8 cellular contexts compared by ENCODE assay signal in genomic region chr7:100119701-100120517, GRCh38. TPM values are rescaled to one million over a fixed set of nuclear protein-coding genes. Genes with fewer than 3 reads are reported as not detected.
DNase-seq lines count a peak whose midpoint lies in the region; ATAC-seq and TF ChIP-seq lines count a peak whose summit lies in the region.

No MANE protein-coding gene starts in this region.

- H3K4me3 ChIP-seq in HUES64 (ENCODE audit: low read length) (peak overlapping the region; percentile 92), brain microvascular endothelial cell (ENCODE audit: low read depth, low read length) (peak overlapping the region; percentile 91), iPS-20b (ENCODE audit: low read length) (peak overlapping the region; percentile 92), skeletal muscle tissue (ENCODE audit: low read length in 3 of 3) (peak overlapping the region; percentile 86 to 99 (median 98))

- H3K27me3 ChIP-seq in HUES64 (ENCODE audit: insufficient read depth, low read length) (no peaks in the 10 kb centered on the region), brain microvascular endothelial cell (replicated peaks) (no peaks in the 10 kb centered on the region), iPS-20b (ENCODE audit: insufficient read depth, low read length) (no peaks in the 10 kb centered on the region), skeletal muscle tissue (ENCODE audit: control insufficient read depth in 3 of 3, insufficient read depth in 3 of 3, low read length in 3 of 3) (no peaks in the 10 kb centered on the region)

- H3K36me3 ChIP-seq in HUES64 (ENCODE audit: insufficient read depth, low read length) (peaks cover 7% of the 10 kb centered on the region; the same call in 1 of the 2 replicates), brain microvascular endothelial cell (replicated peaks) (no peaks in the 10 kb centered on the region), iPS-20b (ENCODE audit: insufficient read depth, low read depth, low read length) (0 out of 2 replicates have a peak, but pooled peaks cover 4% of the 10 kb centered on the region), skeletal muscle tissue (ENCODE audit: control insufficient read depth in 3 of 3, insufficient read depth in 3 of 3, low read length in 3 of 3) (peaks cover 2 to 4% (median 3%) of the 10 kb centered on the region in 3 donors)

- no peaks in the 10 kb centered on the region for H3K9me3 ChIP-seq in HUES64 (ENCODE audit: insufficient read depth, low read depth, low read length)
- no peaks in the 10 kb centered on the region for H3K9me3 ChIP-seq in iPS-20b (ENCODE audit: insufficient read depth, low read depth, low read length)
- no peaks in the 10 kb centered on the region for H3K9me3 ChIP-seq in skeletal muscle tissue (ENCODE audit: control insufficient read depth in 3 of 3, low read length in 3 of 3)

- no peaks in the 10 kb centered on the region for H3K27me3 Mint-ChIP-seq in T-helper 1 cell treated with Interleukin-12 subunit alpha and Interleukin-12 subunit beta and Interleukin-4 antibody, amounts not matched to agents 30 μg/mL and 1 μg/mL, for 36 hours (ENCODE audit: low read depth)

- H3K36me3 Mint-ChIP-seq in T-helper 1 cell treated with Interleukin-12 subunit alpha and Interleukin-12 subunit beta and Interleukin-4 antibody, amounts not matched to agents 30 μg/mL and 1 μg/mL, for 36 hours (ENCODE audit: low read depth) = peaks cover 14% of the 10 kb centered on the region

- H3K9ac ChIP-seq in HUES64 (ENCODE audit: low read depth, low read length) (peak overlapping the region; percentile 97), iPS-20b (ENCODE audit: low read depth, low read length) (peak overlapping the region; percentile 93), skeletal muscle tissue (ENCODE audit: low read depth in 1 of 3, low read length in 3 of 3) (peak overlapping the region; percentile 83 to 91 (median 89))

- peak; percentile 44 for ATAC-seq in GM21515 (IDR thresholded peaks at IDR 0.05; ENCODE audit: unreplicated experiment)

- 6% methylated on average over 28 of the region's 29 CpGs for WGBS in HUES64

- H3K4me1 ChIP-seq in HUES64 (ENCODE audit: insufficient read depth, low read length) (peaks cover 7% of the 10 kb centered on the region; the same call in 1 of the 2 replicates), iPS-20b (ENCODE audit: insufficient read depth, low read length) (0 out of 2 replicates have a peak, but pooled peaks cover 5% of the 10 kb centered on the region), skeletal muscle tissue (ENCODE audit: control insufficient read depth in 3 of 3, insufficient read depth in 3 of 3, low read length in 3 of 3) (peaks cover 15 to 34% (median 23%) of the 10 kb centered on the region in 3 donors)

- in situ Hi-C loops in brain microvascular endothelial cell (cut with HindIII; ENCODE audit: low pct_ligation_motif_present, low sequenced_read_pairs) = no loop called here

- H3K9me3 Mint-ChIP-seq in T-helper 1 cell treated with Interleukin-12 subunit alpha and Interleukin-12 subunit beta and Interleukin-4 antibody, amounts not matched to agents 30 μg/mL and 1 μg/mL, for 36 hours = no peaks in the 10 kb centered on the region

- peak overlapping the region; percentile 98 for H3K27ac Mint-ChIP-seq in T-helper 1 cell treated with Interleukin-12 subunit alpha and Interleukin-12 subunit beta and Interleukin-4 antibody, amounts not matched to agents 30 μg/mL and 1 μg/mL, for 36 hours

- DNase-seq in EH (ENCODE audit: low read depth) = peak; percentile 75
- DNase-seq in brain microvascular endothelial cell = peak; percentile 55
- no peak for DNase-seq in NCI-H2081 treated with DMSO at 0.1 percent for 48 hours (lab: John Stamatoyannopoulos, UW)

- H3K27ac ChIP-seq in HUES64 (ENCODE audit: low read depth, low read length) = peak overlapping the region; percentile 85
- peak overlapping the region; percentile 98 for H3K27ac ChIP-seq in brain microvascular endothelial cell
- H3K27ac ChIP-seq in iPS-20b (ENCODE audit: low read length) = no peak overlapping the region
- H3K27ac ChIP-seq in skeletal muscle tissue (ENCODE audit: low read depth, low read length) = peak overlapping the region; percentile 85

- TF ChIP-seq CTCF in brain microvascular endothelial cell (IDR thresholded peaks at IDR 0.05; ENCODE audit: low read depth, low read length, missing control alignments) = no peak

- H3K4me3 Mint-ChIP-seq in T-helper 1 cell treated with Interleukin-12 subunit alpha and Interleukin-12 subunit beta and Interleukin-4 antibody, amounts not matched to agents 30 μg/mL and 1 μg/mL, for 36 hours = peak overlapping the region; percentile 95

- H3K4me1 Mint-ChIP-seq in T-helper 1 cell treated with Interleukin-12 subunit alpha and Interleukin-12 subunit beta and Interleukin-4 antibody, amounts not matched to agents 30 μg/mL and 1 μg/mL, for 36 hours (ENCODE audit: low read depth) = peaks cover 22% of the 10 kb centered on the region

RNA-seq across cellular contexts. Expression of gene CNPY4, which starts 0.5 kb away (rescaled TPM):
- polyA plus RNA-seq in HUES64 (2013, experiment 1 of 2) = 10.8 TPM
- 13.5 TPM for polyA plus RNA-seq in HUES64 (2013, experiment 2 of 2)
- total RNA-seq in skeletal muscle tissue = 25.6 TPM

RNA-seq across cellular contexts. Expression of gene TAF6, which starts 0.8 kb away (rescaled TPM):
- polyA plus RNA-seq in HUES64 (2013, experiment 1 of 2) = 54.7 TPM
- polyA plus RNA-seq in HUES64 (2013, experiment 2 of 2) = 68.6 TPM
- 11.0 TPM for total RNA-seq in skeletal muscle tissue

RNA-seq across cellular contexts. Expression of gene MBLAC1, which starts 6.9 kb away (rescaled TPM):
- polyA plus RNA-seq in HUES64 (2013, experiment 1 of 2) = 1.2 TPM
- polyA plus RNA-seq in HUES64 (2013, experiment 2 of 2) = 1.3 TPM
- total RNA-seq in skeletal muscle tissue = 1.0 TPM

RNA-seq across cellular contexts. Expression of gene AP4M1, which starts 18.5 kb away (rescaled TPM):
- 14.9 TPM for polyA plus RNA-seq in HUES64 (2013, experiment 1 of 2)
- 11.3 TPM for polyA plus RNA-seq in HUES64 (2013, experiment 2 of 2)
- total RNA-seq in skeletal muscle tissue = 20.9 TPM

RNA-seq across cellular contexts. Expression of gene MCM7, which starts 18.7 kb away (rescaled TPM):
- 226 TPM for polyA plus RNA-seq in HUES64 (2013, experiment 1 of 2)
- 205 TPM for polyA plus RNA-seq in HUES64 (2013, experiment 2 of 2)
- 42.3 TPM for total RNA-seq in skeletal muscle tissue
